Comparison of ENCODE assay signal across 10 cellular contexts in genomic region chr1:191174298-191174697, GRCh38.
DNase-seq lines count a peak whose midpoint lies in the region; ATAC-seq and TF ChIP-seq lines count a peak whose summit lies in the region.
"Had no signal": no experiment of that assay in that cellular context is flagged by ENCODE, and none has a peak within 500 bp of the region (broad histone marks: within the 10 kb centered on the region; RNA-seq: fewer than 3 reads in every experiment).

No MANE protein-coding gene starts in this region.

- ATAC-seq in GM18498 (IDR thresholded peaks at IDR 0.05; ENCODE audit: unreplicated experiment) (peak; percentile 99), GM21529 (IDR thresholded peaks at IDR 0.05; ENCODE audit: unreplicated experiment) (peak; percentile 98), HG03469 (IDR thresholded peaks at IDR 0.05; ENCODE audit: unreplicated experiment) (peak; percentile 99)
- ATAC-seq in stimulated activated naive CD8-positive, alpha-beta T cell treated with anti-CD3 and anti-CD28 coated beads, Interleukin-15, Interleukin-2, amounts not matched to agents 100 U/mL and 50 U/mL, for 24 hours, result no peak

- no peak overlapping the region for H3K27ac ChIP-seq in coronary artery
- H3K27ac ChIP-seq in CD4-positive, alpha-beta memory T cell (ENCODE audit: low read depth, low read length), result no peak overlapping the region

- intact Hi-C loops in CD4-positive, alpha-beta memory T cell (cut with micrococcal nuclease), result no loop called here

- H3K9me3 ChIP-seq in CD4-positive, alpha-beta memory T cell (ENCODE audit: control insufficient read depth in 1 of 2, low read length in 2 of 2), result no peaks in the 10 kb centered on the region

- peaks cover 0 to 13% (median 3%) of the 10 kb centered on the region in 8 donors for H3K9me3 Mint-ChIP-seq in CD4-positive, alpha-beta memory T cell

- no peaks in the 10 kb centered on the region for H3K36me3 ChIP-seq in CD4-positive, alpha-beta memory T cell (ENCODE audit: insufficient read depth, low read length)

- DNase-seq in coronary artery (ENCODE audit: low spot score) (no peak), NCI-H774 (lab: John Stamatoyannopoulos, UW) (no peak)
- DNase-seq in CD4-positive, alpha-beta memory T cell, result no peak
- no peak for DNase-seq in stimulated activated CD4-positive, alpha-beta T cell treated with anti-CD3 and anti-CD28 coated beads, Interleukin-12 subunit alpha, Interleukin-12 subunit beta, amount 100 ng/mL, for 4 hours
- no peak for DNase-seq in stimulated activated naive CD8-positive, alpha-beta T cell treated with anti-CD3 and anti-CD28 coated beads, Interleukin-15, Interleukin-2, amounts not matched to agents 100 U/mL and 50 U/mL, for 24 hours
- DNase-seq: immature natural killer cell, SHP77 had no signal

- H3K4me3 ChIP-seq in coronary artery, result peak overlapping the region; percentile 11
- H3K4me3 ChIP-seq in CD4-positive, alpha-beta memory T cell (ENCODE audit: low read length in 2 of 2), result no peak overlapping the region

- POLR2A ChIA-PET in CD4-positive, alpha-beta memory T cell (lab: Charles Lee; ENCODE audit: partially characterized antibody), result no interaction called here

- no peak overlapping the region for H3K27ac Mint-ChIP-seq in CD4-positive, alpha-beta memory T cell
- H3K27ac Mint-ChIP-seq: immature natural killer cell had no signal

- H3K4me1 ChIP-seq in CD4-positive, alpha-beta memory T cell (ENCODE audit: insufficient read depth, low read length), result no peaks in the 10 kb centered on the region

- H3K4me3 Mint-ChIP-seq in CD4-positive, alpha-beta memory T cell, result peak overlapping the region in 1 of 8 donors; percentile 5
- H3K4me3 Mint-ChIP-seq: immature natural killer cell had no signal

- CTCF ChIA-PET in CD4-positive, alpha-beta memory T cell (lab: Charles Lee; ENCODE audit: partially characterized antibody), result no interaction called here

- no peak for TF ChIP-seq CTCF in coronary artery (IDR thresholded peaks at IDR 0.05)

- peaks cover 0 to 2% (median 0%) of the 10 kb centered on the region in 4 donors for H3K4me1 Mint-ChIP-seq in CD4-positive, alpha-beta memory T cell
- H3K4me1 Mint-ChIP-seq: immature natural killer cell had no signal

- no peaks in the 10 kb centered on the region for H3K27me3 ChIP-seq in CD4-positive, alpha-beta memory T cell (ENCODE audit: insufficient read depth, low read length)

- H3K27me3 Mint-ChIP-seq in CD4-positive, alpha-beta memory T cell, result no peaks in the 10 kb centered on the region

- H3K36me3 Mint-ChIP-seq in CD4-positive, alpha-beta memory T cell, result no peaks in the 10 kb centered on the region
- H3K36me3 Mint-ChIP-seq: immature natural killer cell had no signal
